In genomic region chr1:28173151-28173979, GRCh38 we compare ENCODE assay signal across 12 cellular contexts. TPM values are rescaled to one million over a fixed set of nuclear protein-coding genes. Genes with fewer than 3 reads are reported as not detected.
DNase-seq lines count a peak whose midpoint lies in the region; FAIRE-seq and TF ChIP-seq lines count a peak whose summit lies in the region.
"Had no signal": no experiment of that assay in that cellular context is flagged by ENCODE, and none has a peak within 500 bp of the region (broad histone marks: within the 10 kb centered on the region; RNA-seq: fewer than 3 reads in every experiment).

No MANE protein-coding gene starts in this region.

- POLR2A ChIA-PET in OCI-LY7 (lab: Charles Lee) (interaction anchor here (0.6 to 4.6 kb wide), 16 partner anchors 10 to 288 kb away, joined by 3 to 32 read pairs (median 4); partner anchors contain the start of gene EYA3), RWPE1 (lab: Yijun Ruan, JAX; ENCODE audit: low non-redundant PET) (no interaction called here)

- H2AFZ ChIP-seq in OCI-LY7 (ENCODE audit: low read length) = no peak overlapping the region

- peaks cover 31% of the 10 kb centered on the region for H3K36me3 ChIP-seq in OCI-LY7 (ENCODE audit: insufficient read depth, low read length)

- TF ChIP-seq CTCF in OCI-LY7 (conservative IDR thresholded peaks at IDR 0.05; ENCODE audit: low read length) = no peak
- no peak for TF ChIP-seq CTCF in fibroblast of mammary gland (conservative IDR thresholded peaks at IDR 0.05; ENCODE audit: control insufficient read depth, insufficient read depth, low read depth, low read length)
- TF ChIP-seq CTCF in RWPE1 (conservative IDR thresholded peaks at IDR 0.05; ENCODE audit: low read depth) = no peak

- H3K4me1 ChIP-seq in OCI-LY7 (ENCODE audit: insufficient read depth, low read length, poor library complexity, severe bottlenecking) = peaks cover 86% of the 10 kb centered on the region

- no peaks in the 10 kb centered on the region for H3K9me3 ChIP-seq in OCI-LY7 (ENCODE audit: low read length)

- CTCF ChIA-PET in OCI-LY7 (lab: Charles Lee; ENCODE audit: unreplicated experiment) = no interaction called here
- CTCF ChIA-PET in RWPE1 (lab: Yijun Ruan, JAX) = interaction anchor here (0.7 kb wide), 1 partner anchor 1027 kb away, joined by 7 read pairs; no protein-coding TSS in a partner anchor

- TF ChIP-seq POLR2A in GM12892 (IDR thresholded peaks at IDR 0.05; ENCODE audit: low read depth, low read length) = no peak

- DNase-seq in GM12892 (ENCODE audit: insufficient read length) (no peak), OCI-LY7 (ENCODE audit: low spot score) (peak; percentile 36), fibroblast of mammary gland (ENCODE audit: low read depth) (peak; percentile 31), posterior cingulate gyrus (peak in 8 of 10 donors; percentile 30 to 93 (median 47)), SW480 (ENCODE audit: low spot score) (no peak), activated T-cell treated with anti-CD3 and anti-CD28 coated beads for 4 hours (no peak), RWPE1 (ENCODE audit: low spot score) (no peak), NCI-H69 (lab: John Stamatoyannopoulos, UW) (no peak)
- DNase-seq: NCI-H1092 had no signal

- H3K9me2 ChIP-seq in OCI-LY7 (ENCODE audit: insufficient read depth, low read length) = no peaks in the 10 kb centered on the region

- peak overlapping the region; percentile 98 for H3K4me2 ChIP-seq in OCI-LY7 (ENCODE audit: low read length)

- intact Hi-C loops in OCI-LY7 (cut with micrococcal nuclease; ENCODE audit: unreplicated experiment) (no loop called here), posterior cingulate gyrus (cut with DNase I) (no loop called here)

- H4K20me1 ChIP-seq in OCI-LY7 (ENCODE audit: insufficient read depth, low read length) = no peaks in the 10 kb centered on the region

- H3K4me3 ChIP-seq in OCI-LY7 (ENCODE audit: low read depth, low read length, poor library complexity, severe bottlenecking) (peak overlapping the region; percentile 77), fibroblast of mammary gland (ENCODE audit: control insufficient read depth, low read depth, low read length) (no peak overlapping the region)
- H3K4me3 ChIP-seq: lung had no signal

- H3K79me2 ChIP-seq in OCI-LY7 (ENCODE audit: insufficient read depth, low read depth, low read length) = peaks cover 69% of the 10 kb centered on the region

- peak overlapping the region; percentile 97 for H3K27ac ChIP-seq in OCI-LY7 (ENCODE audit: low read depth, low read length, poor library complexity, severe bottlenecking)
- H3K27ac ChIP-seq in RWPE1 = no peak overlapping the region

- no TSS peak for BruUV-seq in OCI-LY7 (replicated peaks; lab: Mats Ljungman, UMichigan)

- FAIRE-seq in GM12892 (lab: Jason Lieb, UNC) = peak; percentile 93
- FAIRE-seq: colon, TTC549 had no signal

RNA-seq across cellular contexts. Expression of gene PTAFR, which starts 3.1 kb away (rescaled TPM):
- 11.6 TPM for polyA plus RNA-seq in GM12892 (2012; ENCODE audit: missing spikeins)
- total RNA-seq in OCI-LY7 (2014; rRNA removed; shearing (Covaris generic)) = 6.1 and 8.0 TPM in 2 replicates
- total RNA-seq in OCI-LY7 (2022) = 24.5 and 32.8 TPM in 2 replicates

RNA-seq across cellular contexts. Expression of gene DNAJC8, which starts 59.5 kb away (rescaled TPM):
- 114 TPM for polyA plus RNA-seq in GM12892 (2012; ENCODE audit: missing spikeins)
- total RNA-seq in OCI-LY7 (2014; rRNA removed; shearing (Covaris generic)) = 71.1 and 94.6 TPM in 2 replicates
- 121 and 129 TPM in 2 replicates for total RNA-seq in OCI-LY7 (2022)

Comparison
In these comparisons a context has a peak if more than half of its experiments do, and no peak if none do; other contexts are left out.
1. DNase-seq: peak in OCI-LY7 (single experiment), fibroblast of mammary gland (single experiment) and posterior cingulate gyrus (8 of 10); none in GM12892 (single experiment), SW480 (single experiment), activated T-cell treated with anti-CD3 and anti-CD28 coated beads for 4 hours (single experiment), RWPE1 (single experiment) and NCI-H69 (single experiment).